In genomic region chr4:172726001-172726423, GRCh38 we compare ENCODE assay signal across 24 cellular contexts.
DNase-seq lines count a peak whose midpoint lies in the region; ATAC-seq and TF ChIP-seq lines count a peak whose summit lies in the region.
"Had no signal": no experiment of that assay in that cellular context is flagged by ENCODE, and none has a peak within 500 bp of the region (broad histone marks: within the 10 kb centered on the region; RNA-seq: fewer than 3 reads in every experiment).

No MANE protein-coding gene starts in this region.

- H3K4me3 ChIP-seq in Panc1 (ENCODE audit: low read depth in 2 of 2, low read length in 2 of 2) = peak overlapping the region in 1 of 2 experiments; percentile 18; a peak in 1 of 4 replicates
- H3K4me3 ChIP-seq: esophagus muscularis mucosa, heart left ventricle, ovary, SJCRH30 had no signal

- ATAC-seq in Panc1 (peak; percentile 74), HG03442 (IDR thresholded peaks at IDR 0.05; ENCODE audit: unreplicated experiment) (no peak)
- ATAC-seq in activated CD8-positive, alpha-beta memory T cell treated with anti-CD3 and anti-CD28 coated beads, Interleukin-2, amount 10 ng/mL, durations not matched to agents 7 days and 5 days = no peak
- ATAC-seq: heart left ventricle, left cardiac atrium had no signal

- TF ChIP-seq CTCF in Panc1 (IDR thresholded peaks at IDR 0.05) (no peak), progenitor cell of endocrine pancreas (IDR thresholded peaks at IDR 0.05; ENCODE audit: unreplicated experiment) (no peak)

- no peaks in the 10 kb centered on the region for H3K9me3 ChIP-seq in Panc1 (ENCODE audit: control insufficient read depth, insufficient read depth, low read depth, low read length)
- H3K9me3 ChIP-seq: esophagus muscularis mucosa, ovary, SJCRH30 had no signal

- intact Hi-C loops in Panc1 (cut with micrococcal nuclease; ENCODE audit: unreplicated experiment) = no loop called here

- no peaks in the 10 kb centered on the region for H3K36me3 ChIP-seq in Panc1 (ENCODE audit: control insufficient read depth, insufficient read depth, low read length)
- H3K36me3 ChIP-seq: esophagus muscularis mucosa, heart left ventricle, ovary, SJCRH30 had no signal

- H3K27me3 Mint-ChIP-seq in progenitor cell of endocrine pancreas = no peaks in the 10 kb centered on the region
- no peaks in the 10 kb centered on the region for H3K27me3 Mint-ChIP-seq in activated CD8-positive, alpha-beta memory T cell treated with anti-CD3 and anti-CD28 coated beads, Interleukin-2, amount 10 ng/mL, durations not matched to agents 7 days and 5 days
- H3K27me3 Mint-ChIP-seq: CD8-positive, alpha-beta memory T cell; dendritic cell treated with granulocyte-macrophage colony-stimulating factor and Interleukin-4, amounts not matched to agents 40 ng/mL and 50 ng/mL, for 4 days; stimulated activated naive CD8-positive, alpha-beta T cell treated with anti-CD3 and anti-CD28 coated beads, Interleukin-15, Interleukin-2, amounts not matched to agents 100 ng/mL and 50 ng/mL, for 24 hours had no signal

- CTCF ChIA-PET in Panc1 (lab: Charles Lee) = no interaction called here
- CTCF ChIA-PET in activated CD8-positive, alpha-beta memory T cell treated with anti-CD3 and anti-CD28 coated beads, Interleukin-2, amount 10 ng/mL, durations not matched to agents 7 days and 5 days (lab: Charles Lee) = no interaction called here

- in situ Hi-C loops in Panc1 (cut with HindIII; ENCODE audit: low pct_unique_long_range_greater_than_20kb, low sequenced_read_pairs) (no loop called here), KBM-7 (cut with MboI; ENCODE audit: low pct_unique_long_range_greater_than_20kb, low sequenced_read_pairs) (no loop called here)

- H3K27ac ChIP-seq in Panc1 (ENCODE audit: low read length) = no peak overlapping the region
- H3K27ac ChIP-seq: esophagus muscularis mucosa, heart left ventricle, HL-60, ovary, SJCRH30 had no signal

- peaks cover 3% of the 10 kb centered on the region for H3K36me3 Mint-ChIP-seq in progenitor cell of endocrine pancreas (ENCODE audit: insufficient read depth)
- no peaks in the 10 kb centered on the region for H3K36me3 Mint-ChIP-seq in activated CD8-positive, alpha-beta memory T cell treated with anti-CD3 and anti-CD28 coated beads, Interleukin-2, amount 10 ng/mL, durations not matched to agents 7 days and 5 days
- H3K36me3 Mint-ChIP-seq: CD8-positive, alpha-beta memory T cell had no signal

- peaks cover 47% of the 10 kb centered on the region for H3K4me1 Mint-ChIP-seq in progenitor cell of endocrine pancreas (ENCODE audit: low read depth)
- H3K4me1 Mint-ChIP-seq in activated CD8-positive, alpha-beta memory T cell treated with anti-CD3 and anti-CD28 coated beads, Interleukin-2, amount 10 ng/mL, durations not matched to agents 7 days and 5 days = no peaks in the 10 kb centered on the region
- H3K4me1 Mint-ChIP-seq: CD8-positive, alpha-beta memory T cell had no signal

- no peaks in the 10 kb centered on the region for H3K4me1 ChIP-seq in Panc1 (ENCODE audit: control insufficient read depth, insufficient read depth, low read length)
- H3K4me1 ChIP-seq: heart left ventricle, SJCRH30 had no signal

- no TSS peak for BruUV-seq in Panc1 (replicated peaks; lab: Mats Ljungman, UMichigan)

- peak overlapping the region; percentile 97 for H3K27ac Mint-ChIP-seq in progenitor cell of endocrine pancreas
- no peak overlapping the region for H3K27ac Mint-ChIP-seq in activated CD8-positive, alpha-beta memory T cell treated with anti-CD3 and anti-CD28 coated beads, Interleukin-2, amount 10 ng/mL, durations not matched to agents 7 days and 5 days
- H3K27ac Mint-ChIP-seq: dendritic cell treated with granulocyte-macrophage colony-stimulating factor and Interleukin-4, amounts not matched to agents 40 ng/mL and 50 ng/mL, for 4 days; stimulated activated naive CD8-positive, alpha-beta T cell treated with anti-CD3 and anti-CD28 coated beads, Interleukin-15, Interleukin-2, amounts not matched to agents 100 ng/mL and 50 ng/mL, for 24 hours; T-helper 2 cell treated with Interferon-gamma antibody and Interleukin-4, amounts not matched to agents 5 μg/mL and 100 μg/mL, for 36 hours had no signal

- peaks cover 27% of the 10 kb centered on the region for H3K9me3 Mint-ChIP-seq in progenitor cell of endocrine pancreas (ENCODE audit: low read depth)
- H3K9me3 Mint-ChIP-seq in activated CD8-positive, alpha-beta memory T cell treated with anti-CD3 and anti-CD28 coated beads, Interleukin-2, amount 10 ng/mL, durations not matched to agents 7 days and 5 days (ENCODE audit: low read depth) = peaks cover 2% of the 10 kb centered on the region

- peak overlapping the region; percentile 63 for H3K4me3 Mint-ChIP-seq in progenitor cell of endocrine pancreas (ENCODE audit: low read depth)
- H3K4me3 Mint-ChIP-seq in activated CD8-positive, alpha-beta memory T cell treated with anti-CD3 and anti-CD28 coated beads, Interleukin-2, amount 10 ng/mL, durations not matched to agents 7 days and 5 days = no peak overlapping the region
- H3K4me3 Mint-ChIP-seq: CD8-positive, alpha-beta memory T cell; dendritic cell treated with granulocyte-macrophage colony-stimulating factor and Interleukin-4, amounts not matched to agents 40 ng/mL and 50 ng/mL, for 4 days; stimulated activated naive CD8-positive, alpha-beta T cell treated with anti-CD3 and anti-CD28 coated beads, Interleukin-15, Interleukin-2, amounts not matched to agents 100 ng/mL and 50 ng/mL, for 24 hours; T-helper 2 cell treated with Interferon-gamma antibody and Interleukin-4, amounts not matched to agents 5 μg/mL and 100 μg/mL, for 36 hours had no signal

- no peaks in the 10 kb centered on the region for H3K27me3 ChIP-seq in Panc1 (ENCODE audit: control insufficient read depth, insufficient read depth, low read length)
- H3K27me3 ChIP-seq: esophagus muscularis mucosa, heart left ventricle, ovary, SJCRH30 had no signal

- peak; percentile 39 for DNase-seq in EL
- peak; percentile 20 for DNase-seq in Panc1 (ENCODE audit: low read depth, low spot score)
- peak; percentile 16 for DNase-seq in iPS-NIHi7 (ENCODE audit: extremely low spot score)
- peak; percentile 33 for DNase-seq in progenitor cell of endocrine pancreas (ENCODE audit: low spot score, unreplicated experiment)
- no peak for DNase-seq in NCI-H2029 treated with DMSO at 0.1 percent for 48 hours (lab: John Stamatoyannopoulos, UW)
- no peak for DNase-seq in KBM-7
- no peak for DNase-seq in activated CD8-positive, alpha-beta memory T cell treated with anti-CD3 and anti-CD28 coated beads, Interleukin-2, amount 10 ng/mL, durations not matched to agents 7 days and 5 days
- DNase-seq: activated CD8-positive, alpha-beta memory T cell treated with anti-CD3 and anti-CD28 coated beads, Interleukin-2, amount 50 U/mL, for 48 hours; activated naive CD4-positive, alpha-beta T cell; CD8-positive, alpha-beta memory T cell; GDM1; heart left ventricle; Karpas-422; left cardiac atrium; NCI-H2227 treated with DMSO at 0.1 percent for 48 hours; ovary; SJCRH30; stimulated activated CD4-positive, alpha-beta T cell treated with anti-CD3 and anti-CD28 coated beads, Interleukin-15, amount 100 ng/mL, for 24 hours had no signal

- POLR2A ChIA-PET in Panc1 (lab: Charles Lee) = no interaction called here

Comparison
In these comparisons a context has a peak if more than half of its experiments do, and no peak if none do; other contexts are left out.
1. DNase-seq: peak in EL (single experiment), Panc1 (single experiment), iPS-NIHi7 (single experiment) and progenitor cell of endocrine pancreas (single experiment); none in NCI-H2029 treated with DMSO at 0.1 percent for 48 hours (single experiment), KBM-7 (single experiment) and activated CD8-positive, alpha-beta memory T cell treated with anti-CD3 and anti-CD28 coated beads, Interleukin-2, amount 10 ng/mL, durations not matched to agents 7 days and 5 days (single experiment).